ENCODE assay signal across 20 cellular contexts in the genomic region with DNA sequence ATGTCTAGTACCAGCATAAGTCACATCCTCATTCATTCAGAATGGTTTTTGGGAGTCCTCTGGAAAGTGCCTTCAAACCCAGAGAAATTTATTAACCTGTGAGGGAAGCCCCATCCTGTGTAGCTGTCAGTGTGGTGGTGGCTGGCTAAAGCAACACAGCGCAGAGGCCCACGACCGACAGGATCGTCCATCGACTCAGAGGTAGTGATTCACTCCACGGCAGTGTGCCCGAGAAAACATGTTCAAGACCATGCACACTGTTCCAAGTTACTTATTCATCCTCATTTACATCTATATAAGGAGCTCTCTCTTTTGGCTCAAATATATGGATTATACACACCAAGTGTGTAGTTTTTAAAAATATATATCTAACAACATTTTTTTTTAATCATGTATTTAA.
"Had no signal": no experiment of that assay in that cellular context is flagged by ENCODE, and none has a peak within 500 bp of the region (broad histone marks: within the 10 kb centered on the region; RNA-seq: fewer than 3 reads in every experiment).

No MANE protein-coding gene starts in this region.

- H3K27ac ChIP-seq: lower lobe of right lung, right lobe of liver, thoracic aorta, upper lobe of left lung had no signal

- H3K4me1 ChIP-seq: lower lobe of right lung, right lobe of liver had no signal

- H3K36me3 ChIP-seq: right lobe of liver, thoracic aorta had no signal

- H3K9me3 ChIP-seq: lower lobe of right lung, right lobe of liver, thoracic aorta, upper lobe of left lung had no signal

- H3K4me2 ChIP-seq: smooth muscle cell had no signal

- H3K4me3 ChIP-seq: lower lobe of right lung, right lobe of liver, smooth muscle cell, thoracic aorta, upper lobe of left lung had no signal

- H3K27me3 ChIP-seq: right lobe of liver, upper lobe of left lung had no signal

- ATAC-seq: left lobe of liver; lower lobe of right lung; right lobe of liver; stimulated activated naive B cell treated with anti-CD40 and anti-IgM and Interleukin-4, amounts not matched to agents 10 μg/mL and 1 μg/mL and 100 μg/mL, for 72 hours had no signal

- DNase-seq: activated CD4-positive, alpha-beta memory T cell treated with anti-CD3 and anti-CD28 coated beads for 36 hours; activated naive CD4-positive, alpha-beta T cell treated with Interleukin-2 at 50 U/mL for 16 hours; activated naive CD8-positive, alpha-beta T cell treated with anti-CD3 and anti-CD28 coated beads for 36 hours; activated T-cell treated with anti-CD3 and anti-CD28 coated beads, Interleukin-2, amount 50 U/mL, for 48 hours; amniotic stem cell; central memory CD4-positive, alpha-beta T cell; dermis blood vessel endothelial cell; effector CD8-positive, alpha-beta T cell; lower lobe of right lung; mesendoderm; naive B cell; nucleus accumbens; right lobe of liver; stimulated activated CD4-positive, alpha-beta T cell treated with anti-CD3 and anti-CD28 coated beads, Interleukin-15, amount 100 ng/mL, for 24 hours; stimulated activated naive B cell treated with anti-CD40 and anti-IgM and Interleukin-4, amounts not matched to agents 10 μg/mL and 1 μg/mL and 100 μg/mL, for 72 hours; T-helper 1 cell had no signal
